20 cellular contexts compared by ENCODE assay signal in genomic region chr6:19070520-19070919, GRCh38.
"Had no signal": no experiment of that assay in that cellular context is flagged by ENCODE, and none has a peak within 500 bp of the region (broad histone marks: within the 10 kb centered on the region; RNA-seq: fewer than 3 reads in every experiment).

No MANE protein-coding gene starts in this region.

- H3K27ac ChIP-seq: epithelial cell of prostate, esophagus muscularis mucosa, heart left ventricle, parathyroid adenoma, psoas muscle, right lobe of liver, tibial artery, upper lobe of right lung, vagina had no signal

- H3K4me1 Mint-ChIP-seq: immature natural killer cell; naive B cell; nephron progenitor cell; stimulated activated effector memory CD8-positive, alpha-beta T cell treated with anti-CD3 and anti-CD28 coated beads, Interleukin-12 subunit alpha, Interleukin-12 subunit beta, amount 100 ng/mL, for 72 hours had no signal

- H3K36me3 Mint-ChIP-seq: naive B cell; stimulated activated effector memory CD8-positive, alpha-beta T cell treated with anti-CD3 and anti-CD28 coated beads, Interleukin-12 subunit alpha, Interleukin-12 subunit beta, amount 100 ng/mL, for 72 hours had no signal

- H3K9me3 ChIP-seq: right lobe of liver, upper lobe of right lung, vagina had no signal

- H3K27ac Mint-ChIP-seq: dendritic cell treated with granulocyte-macrophage colony-stimulating factor and Interleukin-4, amounts not matched to agents 40 ng/mL and 50 ng/mL, for 4 days; effector memory CD8-positive, alpha-beta T cell; immature natural killer cell; naive B cell; nephron progenitor cell; stimulated activated effector memory CD8-positive, alpha-beta T cell treated with anti-CD3 and anti-CD28 coated beads, Interleukin-12 subunit alpha, Interleukin-12 subunit beta, amount 100 ng/mL, for 72 hours had no signal

- H2AFZ ChIP-seq: parathyroid adenoma had no signal

- H3K36me3 ChIP-seq: esophagus muscularis mucosa, heart left ventricle, right lobe of liver, tibial artery, upper lobe of right lung, vagina had no signal

- H3K4me1 ChIP-seq: heart left ventricle, parathyroid adenoma, psoas muscle, right lobe of liver, tibial artery, upper lobe of right lung, vagina had no signal

- H3K4me3 ChIP-seq: esophagus muscularis mucosa, heart left ventricle, psoas muscle, right lobe of liver, tibial artery, upper lobe of right lung, vagina had no signal

- DNase-seq: effector memory CD8-positive, alpha-beta T cell; immature natural killer cell; mesendoderm; naive B cell; nephron progenitor cell; psoas muscle; retina; right lobe of liver; stimulated activated CD4-positive, alpha-beta T cell treated with anti-CD3 and anti-CD28 coated beads, Interleukin-4, amount 100 ng/mL, for 1 hour; stimulated activated CD8-positive, alpha-beta memory T cell treated with anti-CD3 and anti-CD28 coated beads, Interleukin-4, amount 100 ng/mL, for 48 hours; stimulated activated naive CD8-positive, alpha-beta T cell treated with anti-CD3 and anti-CD28 coated beads, Interleukin-15, Interleukin-2, amounts not matched to agents 100 U/mL and 50 U/mL, for 24 hours; tibial artery; upper lobe of right lung had no signal

- H3K27me3 ChIP-seq: esophagus muscularis mucosa, heart left ventricle, right lobe of liver, tibial artery, upper lobe of right lung, vagina had no signal

- H3K79me2 ChIP-seq: parathyroid adenoma had no signal

- ATAC-seq: effector memory CD8-positive, alpha-beta T cell; psoas muscle; right lobe of liver; stimulated activated effector memory CD8-positive, alpha-beta T cell treated with anti-CD3 and anti-CD28 coated beads, Interleukin-12 subunit alpha, Interleukin-12 subunit beta, amount 100 ng/mL, for 72 hours; stimulated activated naive CD8-positive, alpha-beta T cell treated with anti-CD3 and anti-CD28 coated beads, Interleukin-15, Interleukin-2, amounts not matched to agents 100 U/mL and 50 U/mL, for 24 hours; upper lobe of right lung had no signal

- H3K27me3 Mint-ChIP-seq: dendritic cell treated with granulocyte-macrophage colony-stimulating factor and Interleukin-4, amounts not matched to agents 40 ng/mL and 50 ng/mL, for 4 days; effector memory CD8-positive, alpha-beta T cell; naive B cell had no signal

- H3K4me3 Mint-ChIP-seq: dendritic cell treated with granulocyte-macrophage colony-stimulating factor and Interleukin-4, amounts not matched to agents 40 ng/mL and 50 ng/mL, for 4 days; effector memory CD8-positive, alpha-beta T cell; immature natural killer cell; naive B cell; nephron progenitor cell; stimulated activated effector memory CD8-positive, alpha-beta T cell treated with anti-CD3 and anti-CD28 coated beads, Interleukin-12 subunit alpha, Interleukin-12 subunit beta, amount 100 ng/mL, for 72 hours had no signal
